Comparison of ENCODE assay signal across 3 cellular contexts in genomic region chr9:84057662-84058061, GRCh38.
"Had no signal": no experiment of that assay in that cellular context is flagged by ENCODE, and none has a peak within 500 bp of the region (broad histone marks: within the 10 kb centered on the region; RNA-seq: fewer than 3 reads in every experiment).

No MANE protein-coding gene starts in this region.

- DNase-seq: GDM1, GF-D8 had no signal

- H3K4me3 ChIP-seq: GM12878 had no signal

- ATAC-seq: GM12878 had no signal
